10 cellular contexts compared by ENCODE assay signal in genomic region chr14:103909531-103910261, GRCh38. TPM values are rescaled to one million over a fixed set of nuclear protein-coding genes. Genes with fewer than 3 reads are reported as not detected.
A peak's percentile ranks its signal among the peaks of the same experiment; 100 is the strongest.
DNase-seq lines count a peak whose midpoint lies in the region; ATAC-seq, FAIRE-seq and TF ChIP-seq lines count a peak whose summit lies in the region.
"Had no signal": no experiment of that assay in that cellular context is flagged by ENCODE, and none has a peak within 500 bp of the region (broad histone marks: within the 10 kb centered on the region; RNA-seq: fewer than 3 reads in every experiment).

No MANE protein-coding gene starts in this region.

- H3K36me3 ChIP-seq in CD8-positive, alpha-beta T cell (ENCODE audit: insufficient read depth, low read length): peaks cover 18% of the 10 kb centered on the region
- peaks cover 32% of the 10 kb centered on the region; the same call in 1 of the 2 replicates for H3K36me3 ChIP-seq in Loucy (ENCODE audit: insufficient read depth, low read length)
- H3K36me3 ChIP-seq in H1 (ENCODE audit: control insufficient read depth in 2 of 4, insufficient read depth in 4 of 4, low read length in 3 of 4): peaks cover 7 to 26% (median 10%) of the 10 kb centered on the region in 4 experiments

- H3K4me3 Mint-ChIP-seq in CD8-positive, alpha-beta T cell: peak overlapping the region; percentile 73
- no peak overlapping the region for H3K4me3 Mint-ChIP-seq in nephron

- H3K27me3 Mint-ChIP-seq in CD8-positive, alpha-beta T cell (ENCODE audit: low read depth): peaks cover 2% of the 10 kb centered on the region
- peaks cover 4% of the 10 kb centered on the region for H3K27me3 Mint-ChIP-seq in nephron (ENCODE audit: low read depth)

- H3K9ac ChIP-seq in Loucy (ENCODE audit: low read depth, low read length, poor library complexity, severe bottlenecking) (no peak overlapping the region), H1 (replicated peaks in 1 of 4; ENCODE audit: extremely low read depth in 1 of 4, low read depth in 3 of 4, low read length in 3 of 4) (no peak overlapping the region; a peak in 1 of 7 replicates)

- H3K4ac ChIP-seq in H1 (replicated peaks; ENCODE audit: insufficient read length, low read depth, low read length): no peak overlapping the region

- H2BK120ac ChIP-seq in H1 (replicated peaks; ENCODE audit: low read depth, low read length): peak overlapping the region; percentile 59

- H3K9me3 ChIP-seq in CD8-positive, alpha-beta T cell (ENCODE audit: low read length): no peaks in the 10 kb centered on the region
- no peaks in the 10 kb centered on the region for H3K9me3 ChIP-seq in Loucy (ENCODE audit: insufficient read depth, low read depth, low read length)
- H3K9me3 ChIP-seq in H1 (ENCODE audit: insufficient read depth in 2 of 2, low read depth in 1 of 2, low read length in 1 of 2): no peaks in the 10 kb centered on the region
- H3K9me3 ChIP-seq: neutrophil had no signal

- H3K27ac Mint-ChIP-seq in CD8-positive, alpha-beta T cell: peak overlapping the region; percentile 89
- H3K27ac Mint-ChIP-seq in nephron: peak overlapping the region; percentile 5 to 62 (median 37)

- H3K23ac ChIP-seq in H1 (ENCODE audit: insufficient read length): no peak overlapping the region

- H4K91ac ChIP-seq in H1 (replicated peaks; ENCODE audit: insufficient read length, low read length): peak overlapping the region; percentile 66

- TF ChIP-seq CTCF in CD8-positive, alpha-beta T cell (IDR thresholded peaks at IDR 0.05): no peak
- TF ChIP-seq CTCF in Loucy (conservative IDR thresholded peaks at IDR 0.05; ENCODE audit: low read length): no peak
- no peak for TF ChIP-seq CTCF in H1 (IDR thresholded peaks at IDR 0.05; ENCODE audit: control extremely low read depth in 1 of 3, insufficient read depth in 1 of 3, low read depth in 1 of 3, low read length in 3 of 3)
- TF ChIP-seq CTCF in nephron (IDR thresholded peaks at IDR 0.05; ENCODE audit: unreplicated experiment in 3 of 3): no peak

- no peaks in the 10 kb centered on the region for H4K20me1 ChIP-seq in Loucy (ENCODE audit: insufficient read depth, low read length, poor library complexity, severe bottlenecking)
- no peaks in the 10 kb centered on the region for H4K20me1 ChIP-seq in H1 (replicated peaks in 1 of 2; ENCODE audit: control insufficient read depth in 1 of 2, insufficient read depth in 2 of 2, low read length in 2 of 2)

- H3K79me2 ChIP-seq in Loucy (ENCODE audit: insufficient read depth, low read length): no peaks in the 10 kb centered on the region; the same call in 1 of the 2 replicates
- H3K79me2 ChIP-seq in H1 (ENCODE audit: control insufficient read depth in 1 of 2, insufficient read depth in 2 of 2, low read length in 2 of 2): no peaks in the 10 kb centered on the region

- H3K4me2 ChIP-seq in Loucy (ENCODE audit: low read depth, low read length, poor library complexity, severe bottlenecking) (no peak overlapping the region), H1 (ENCODE audit: insufficient read depth in 1 of 2, low read depth in 2 of 2, low read length in 2 of 2) (peak overlapping the region; percentile 21 to 59; a peak in 3 of 4 replicates)

- no peak overlapping the region; the same call in 1 of the 2 replicates for H2BK5ac ChIP-seq in H1 (ENCODE audit: low read depth, low read length)

- no peaks in the 10 kb centered on the region for H3K27me3 ChIP-seq in CD8-positive, alpha-beta T cell (ENCODE audit: insufficient read depth, low read length)
- H3K27me3 ChIP-seq in Loucy (ENCODE audit: insufficient read depth, low read length, poor library complexity, severe bottlenecking) (no peaks in the 10 kb centered on the region), H1 (replicated peaks in 1 of 4; ENCODE audit: control insufficient read depth in 3 of 4, extremely low read depth in 1 of 4, insufficient read depth in 3 of 4, low read length in 3 of 4) (no peaks in the 10 kb centered on the region)

- TF ChIP-seq RAD21 in H1 (IDR thresholded peaks at IDR 0.05 in 1 of 2, conservative IDR thresholded peaks at IDR 0.05 in 1 of 2; ENCODE audit: low read depth in 2 of 2, low read length in 2 of 2): no peak

- H2BK12ac ChIP-seq in H1 (ENCODE audit: low read depth, low read length): no peak overlapping the region

- H4K8ac ChIP-seq in H1 (ENCODE audit: extremely low read depth, insufficient read depth, low read length): 0 out of 2 replicates have a peak overlapping the region, but pooled peaks have one; percentile 7

- FAIRE-seq in H1 (lab: Jason Lieb, UNC): no peak

- CTCF ChIA-PET in CD8-positive, alpha-beta T cell (lab: Charles Lee): interaction anchor here (0.8 to 15.4 kb wide), 18 partner anchors 10 to 191 kb away, joined by 3 to 259 read pairs (median 5); a partner anchor contains a TSS
- CTCF ChIA-PET in H1 (lab: Charles Lee; ENCODE audit: partially characterized antibody): interaction anchor here (0.5 to 12.0 kb wide), 40 partner anchors 9 to 691 kb away, joined by 3 to 180 read pairs (median 4); partner anchors contain the start of genes RD3L and TDRD9

- peak overlapping the region; percentile 39 for H4K5ac ChIP-seq in H1 (ENCODE audit: insufficient read length, low read depth, low read length)

- peaks cover 35% of the 10 kb centered on the region for H3K36me3 Mint-ChIP-seq in CD8-positive, alpha-beta T cell
- H3K36me3 Mint-ChIP-seq in nephron (ENCODE audit: low read depth): peaks cover 17% of the 10 kb centered on the region

- H3K9me2 ChIP-seq in Loucy (replicated peaks; ENCODE audit: low read depth, low read length): no peaks in the 10 kb centered on the region

- H3K4me1 Mint-ChIP-seq in CD8-positive, alpha-beta T cell (ENCODE audit: low read depth): peaks cover 25% of the 10 kb centered on the region
- H3K4me1 Mint-ChIP-seq in nephron: peaks cover 6% of the 10 kb centered on the region

- H2AFZ ChIP-seq in Loucy (ENCODE audit: low read length) (peak overlapping the region; percentile 43; the same call in 1 of the 2 replicates), H1 (ENCODE audit: low read length) (peak overlapping the region; percentile 68)

- peaks cover 28% of the 10 kb centered on the region for H3K4me1 ChIP-seq in CD8-positive, alpha-beta T cell (ENCODE audit: insufficient read depth, low read length)
- no peaks in the 10 kb centered on the region for H3K4me1 ChIP-seq in Loucy (ENCODE audit: insufficient read depth, low read length, poor library complexity, severe bottlenecking)
- peaks cover 0 to 5% (median 3%) of the 10 kb centered on the region in 4 experiments; a peak in 5 of 7 replicates for H3K4me1 ChIP-seq in H1 (replicated peaks in 1 of 4; ENCODE audit: control insufficient read depth in 3 of 4, insufficient read depth in 4 of 4, low read length in 3 of 4)

- no peak for DNase-seq in CD8-positive, alpha-beta T cell
- DNase-seq in H1 (ENCODE audit: low read depth in 1 of 2, low spot score in 2 of 2) (no peak), HK-2 (ENCODE audit: unreplicated experiment) (no peak), erythroblast (lab: John Stamatoyannopoulos, UW) (no peak)
- no peak for DNase-seq in activated CD4-positive, CD25-positive, alpha-beta regulatory T cell (lab: John Stamatoyannopoulos, UW)

- peak overlapping the region; percentile 45 for H3K27ac ChIP-seq in CD8-positive, alpha-beta T cell (ENCODE audit: low read depth, low read length)
- H3K27ac ChIP-seq in H1 (ENCODE audit: low read depth, low read length): no peak overlapping the region
- H3K27ac ChIP-seq: neutrophil had no signal

- POLR2A ChIA-PET in CD8-positive, alpha-beta T cell (lab: Charles Lee): interaction anchor here (0.7 to 1.7 kb wide), 3 partner anchors 9 to 348 kb away, joined by 3 to 6 read pairs (median 3); no protein-coding TSS in a partner anchor
- POLR2A ChIA-PET in H1 (lab: Charles Lee; ENCODE audit: partially characterized antibody): interaction anchor here (1.1 to 1.8 kb wide), 5 partner anchors 9 to 101 kb away, joined by 3 to 7 read pairs (median 5); a partner anchor contains a TSS

- H2BK15ac ChIP-seq in H1 (ENCODE audit: low read length): no peak overlapping the region; the same call in 1 of the 2 replicates

- intact Hi-C loops in CD8-positive, alpha-beta T cell (cut with DNase I, micrococcal nuclease): loop anchor here (1.0 to 5.0 kb wide), 7 partner anchors 8 to 392 kb away; partner anchors contain the start of gene PPP1R13B (in 1 of the 2)

- no peaks in the 10 kb centered on the region for H3K79me1 ChIP-seq in H1 (ENCODE audit: low read depth, low read length)

- H3K18ac ChIP-seq in H1 (ENCODE audit: extremely low read depth, low read length): peak overlapping the region; percentile 78

- H3K23me2 ChIP-seq in H1 (ENCODE audit: low read depth, low read length): no peaks in the 10 kb centered on the region

- no peak for ATAC-seq in CD8-positive, alpha-beta T cell
- no peak for ATAC-seq in GM21390 (IDR thresholded peaks at IDR 0.05; ENCODE audit: unreplicated experiment)

- 0 out of 2 replicates have a peak overlapping the region, but pooled peaks have one; percentile 86 for H2AK5ac ChIP-seq in H1 (ENCODE audit: low read depth, low read length)

- H3K56ac ChIP-seq in H1 (replicated peaks; ENCODE audit: insufficient read length, low read depth, low read length): no peak overlapping the region

- no peak for TF ChIP-seq EP300 in H1 (IDR thresholded peaks at IDR 0.05; ENCODE audit: borderline replicate concordance in 1 of 2, low read depth in 2 of 2, low read length in 2 of 2)

- no peak overlapping the region for H2BK20ac ChIP-seq in H1 (ENCODE audit: low read length)

- 92% methylated on average over 26 of the region's 26 CpGs; no CpG with 5 or more reads in 1 of the 2 experiments for WGBS in H1 (ENCODE audit: extremely low coverage in 1 of 2, insufficient coverage in 1 of 2, insufficient read length in 1 of 2, insufficient replicate concordance in 2 of 2, low coverage in 1 of 2, low lambda C conversion rate in 2 of 2, missing lambda C conversion rate in 1 of 2), 2 experiments

- TF ChIP-seq POLR2A in H1 (IDR thresholded peaks at IDR 0.05; ENCODE audit: control extremely low read depth in 1 of 2, low read depth in 2 of 2, low read length in 2 of 2) (no peak), erythroblast (IDR thresholded peaks at IDR 0.05; ENCODE audit: low read length) (no peak)

- no peak overlapping the region for H3K14ac ChIP-seq in H1 (ENCODE audit: insufficient read length)

- H3K9me3 Mint-ChIP-seq in CD8-positive, alpha-beta T cell: no peaks in the 10 kb centered on the region
- H3K9me3 Mint-ChIP-seq in nephron: no peaks in the 10 kb centered on the region

- no peaks in the 10 kb centered on the region for H3F3A ChIP-seq in Loucy (ENCODE audit: low read depth)

- peak overlapping the region; percentile 51 for H3K4me3 ChIP-seq in CD8-positive, alpha-beta T cell (ENCODE audit: low read depth, low read length)
- H3K4me3 ChIP-seq in Loucy (ENCODE audit: low read length, poor library complexity, severe bottlenecking) (no peak overlapping the region), H1 (ENCODE audit: extremely low read depth in 1 of 4, insufficient read depth in 2 of 4, low read depth in 3 of 4, low read length in 4 of 4) (peak overlapping the region in 1 of 4 experiments; percentile 23; a peak in 2 of 8 replicates)

RNA-seq across cellular contexts. Expression of gene TDRD9, which starts 18.6 kb away (rescaled TPM):
- total RNA-seq in CD8-positive, alpha-beta T cell: 1 to 10 TPM in 1 of 2 experiments, under 1 TPM in 1; 0.73 to 1.1 TPM
- total RNA-seq in H1 (2021; fragmentation: NEBNext Ultra II Directional; extraction: Animal tissue kit (Norgen Biotek cat#: 25700)): not detected in 2 replicates
- polyA plus RNA-seq in H1 (2011; rRNA removed): not detected in 2 replicates
- 0.03 TPM for polyA plus RNA-seq in H1 (2011; cell fraction: cytosol; rRNA removed)
- polyA plus RNA-seq in H1 (2011; cell fraction: nucleus; rRNA removed): not detected
- polyA plus RNA-seq in H1 (2012, experiment 1 of 2): not detected in 4 replicates
- polyA plus RNA-seq in H1 (2012, experiment 2 of 2): not detected
- polyA plus RNA-seq in H1 (2013, experiment 1 of 2): under 0.01 TPM
- 0.02 TPM for polyA plus RNA-seq in H1 (2013, experiment 2 of 2)
- 0.16 TPM in 1 of 2 replicates, not detected in the other for polyA minus RNA-seq in H1 (2011; rRNA and poly(A)+ RNA removed)
- polyA minus RNA-seq in H1 (2011; cell fraction: cytosol; rRNA and poly(A)+ RNA removed): not detected
- polyA minus RNA-seq in H1 (2011; cell fraction: nucleus; rRNA and poly(A)+ RNA removed): 0.20 TPM

RNA-seq across cellular contexts. Expression of gene RD3L, which starts 32.6 kb away (rescaled TPM):
- total RNA-seq in CD8-positive, alpha-beta T cell: not detected
- total RNA-seq in H1 (2021; fragmentation: NEBNext Ultra II Directional; extraction: Animal tissue kit (Norgen Biotek cat#: 25700)): not detected in 2 replicates
- not detected in 2 replicates for polyA plus RNA-seq in H1 (2011; rRNA removed)
- not detected for polyA plus RNA-seq in H1 (2011; cell fraction: cytosol; rRNA removed)
- not detected for polyA plus RNA-seq in H1 (2011; cell fraction: nucleus; rRNA removed)
- not detected in 4 replicates for polyA plus RNA-seq in H1 (2012, experiment 1 of 2)
- polyA plus RNA-seq in H1 (2012, experiment 2 of 2): not detected
- not detected for polyA plus RNA-seq in H1 (2013, experiment 1 of 2)
- polyA plus RNA-seq in H1 (2013, experiment 2 of 2): not detected
- polyA minus RNA-seq in H1 (2011; rRNA and poly(A)+ RNA removed): not detected in 2 replicates
- not detected for polyA minus RNA-seq in H1 (2011; cell fraction: cytosol; rRNA and poly(A)+ RNA removed)
- polyA minus RNA-seq in H1 (2011; cell fraction: nucleus; rRNA and poly(A)+ RNA removed): not detected
- total RNA-seq: bronchial epithelial cell had no signal
